ENCODE assay signal across 1 cellular context in genomic region chr1:224922404-224923164, GRCh38.
A peak's percentile ranks its signal among the peaks of the same experiment; 100 is the strongest.
TF ChIP-seq lines count a peak whose summit lies in the region.

No MANE protein-coding gene starts in this region.

TF ChIP-seq in HEK293, 187 proteins besides CTCF, POLR2A, EP300 and RAD21 (continued from another document):
- 0 out of 2 replicates have a peak, but pooled peaks have one; percentile 19 for TF ChIP-seq ZNF518A (tag by site-specific recombination; conservative IDR thresholded peaks at IDR 0.05; ENCODE audit: low read depth)
- peak; percentile 66 for TF ChIP-seq YY1 (tag by site-specific recombination; IDR thresholded peaks at IDR 0.05)
- peak; percentile 69; the same call in 1 of the 2 replicates for TF ChIP-seq ZNF660 (tag by site-specific recombination; IDR thresholded peaks at IDR 0.05)
- TF ChIP-seq OSR2 (tag by site-specific recombination; IDR thresholded peaks at IDR 0.05) = no peak
- TF ChIP-seq ZNF175 (tag by site-specific recombination; IDR thresholded peaks at IDR 0.05) = no peak
- no peak for TF ChIP-seq ZNF37A (tag by site-specific recombination; IDR thresholded peaks at IDR 0.05)
- TF ChIP-seq YY2 (tag by site-specific recombination; IDR thresholded peaks at IDR 0.05) = peak; percentile 54
- TF ChIP-seq TRIM28 (IDR thresholded peaks at IDR 0.05; ENCODE audit: borderline replicate concordance, low read length) = no peak
TF ChIP-seq in HEK293: peak in this region for 14.
